29 cellular contexts compared by ENCODE assay signal in genomic region chr10:28988980-28989379, GRCh38.
"Had no signal": no experiment of that assay in that cellular context is flagged by ENCODE, and none has a peak within 500 bp of the region (broad histone marks: within the 10 kb centered on the region; RNA-seq: fewer than 3 reads in every experiment).

No MANE protein-coding gene starts in this region.

- H3K4me1 ChIP-seq: testis, uterus had no signal

- H3K9me3 Mint-ChIP-seq: stimulated activated effector memory CD8-positive, alpha-beta T cell treated with anti-CD3 and anti-CD28 coated beads, Interleukin-12 subunit alpha, Interleukin-12 subunit beta, amount 100 ng/mL, for 72 hours; stimulated activated naive CD8-positive, alpha-beta T cell treated with anti-CD3 and anti-CD28 coated beads, Interleukin-15, amount 100 ng/mL, for 72 hours; stimulated activated naive CD8-positive, alpha-beta T cell treated with anti-CD3 and anti-CD28 coated beads, Interleukin-15, Interleukin-2, amounts not matched to agents 100 ng/mL and 50 ng/mL, for 24 hours had no signal

- ATAC-seq: stimulated activated effector memory CD8-positive, alpha-beta T cell treated with anti-CD3 and anti-CD28 coated beads, Interleukin-12 subunit alpha, Interleukin-12 subunit beta, amount 100 ng/mL, for 72 hours; stimulated activated memory B cell treated with anti-CD40 and anti-IgM and Interleukin-4, amounts not matched to agents 10 μg/mL and 1 μg/mL and 100 μg/mL, for 72 hours; stimulated activated naive B cell treated with anti-CD40 and anti-IgM and Interleukin-4, amounts not matched to agents 10 μg/mL and 1 μg/mL and 100 μg/mL, for 72 hours; stimulated activated naive CD8-positive, alpha-beta T cell treated with anti-CD3 and anti-CD28 coated beads, Interleukin-15, Interleukin-2, amounts not matched to agents 100 U/mL and 50 U/mL, for 24 hours; upper lobe of right lung had no signal

- H3K4me1 Mint-ChIP-seq: stimulated activated memory B cell treated with anti-CD40 and anti-IgM and Interleukin-4, amounts not matched to agents 10 μg/mL and 1 μg/mL and 100 μg/mL, for 72 hours; stimulated activated naive CD8-positive, alpha-beta T cell treated with anti-CD3 and anti-CD28 coated beads, Interleukin-15, amount 100 ng/mL, for 72 hours had no signal

- H3K27ac ChIP-seq: stomach, suprapubic skin, testis, thyroid gland, tibial artery, tibial nerve, transverse colon, upper lobe of left lung, upper lobe of right lung, uterus, vagina had no signal

- H3K27ac Mint-ChIP-seq: stimulated activated effector memory CD8-positive, alpha-beta T cell treated with anti-CD3 and anti-CD28 coated beads, Interleukin-12 subunit alpha, Interleukin-12 subunit beta, amount 100 ng/mL, for 72 hours; stimulated activated memory B cell treated with anti-CD40 and anti-IgM and Interleukin-4, amounts not matched to agents 10 μg/mL and 1 μg/mL and 100 μg/mL, for 72 hours; stimulated activated naive B cell treated with anti-CD40 and anti-IgM and Interleukin-4, amounts not matched to agents 10 μg/mL and 1 μg/mL and 100 μg/mL, for 72 hours; stimulated activated naive CD8-positive, alpha-beta T cell treated with anti-CD3 and anti-CD28 coated beads, Interleukin-15, amount 100 ng/mL, for 72 hours; stimulated activated naive CD8-positive, alpha-beta T cell treated with anti-CD3 and anti-CD28 coated beads, Interleukin-15, Interleukin-2, amounts not matched to agents 100 ng/mL and 50 ng/mL, for 24 hours; type B pancreatic cell had no signal

- FAIRE-seq: urothelium cell line had no signal

- H3K4me3 ChIP-seq: stomach, suprapubic skin, testis, thoracic aorta, thyroid gland, tibial artery, tibial nerve, transverse colon, upper lobe of left lung, upper lobe of right lung, uterus, vagina had no signal

- H3K27me3 Mint-ChIP-seq: type B pancreatic cell had no signal

- H3K4me3 Mint-ChIP-seq: stimulated activated effector memory CD8-positive, alpha-beta T cell treated with anti-CD3 and anti-CD28 coated beads, Interleukin-12 subunit alpha, Interleukin-12 subunit beta, amount 100 ng/mL, for 72 hours; stimulated activated memory B cell treated with anti-CD40 and anti-IgM and Interleukin-4, amounts not matched to agents 10 μg/mL and 1 μg/mL and 100 μg/mL, for 72 hours; stimulated activated naive B cell treated with anti-CD40 and anti-IgM and Interleukin-4, amounts not matched to agents 10 μg/mL and 1 μg/mL and 100 μg/mL, for 72 hours; stimulated activated naive CD8-positive, alpha-beta T cell treated with anti-CD3 and anti-CD28 coated beads, Interleukin-15, amount 100 ng/mL, for 72 hours; stimulated activated naive CD8-positive, alpha-beta T cell treated with anti-CD3 and anti-CD28 coated beads, Interleukin-15, Interleukin-2, amounts not matched to agents 100 ng/mL and 50 ng/mL, for 24 hours; type B pancreatic cell had no signal

- H3K9me3 ChIP-seq: stomach, suprapubic skin, testis, thoracic aorta, thyroid gland, tibial artery, tibial nerve, transverse colon, upper lobe of left lung, upper lobe of right lung, uterus, vagina had no signal

- DNase-seq: stimulated activated CD4-positive, alpha-beta T cell treated with anti-CD3 and anti-CD28 coated beads, Interleukin-2, amount 100 ng/mL, for 48 hours; stimulated activated CD4-positive, alpha-beta T cell treated with anti-CD3 and anti-CD28 coated beads, Interleukin-4, amount 100 ng/mL, for 1 hour; stimulated activated CD4-positive, alpha-beta T cell treated with anti-CD3 and anti-CD28 coated beads, Interleukin-4, amount 100 ng/mL, for 24 hours; stimulated activated CD4-positive, alpha-beta T cell treated with anti-CD3 and anti-CD28 coated beads, Interleukin-4, amount 100 ng/mL, for 4 hours; stimulated activated CD8-positive, alpha-beta memory T cell treated with anti-CD3 and anti-CD28 coated beads, Interleukin-4, amount 100 ng/mL, for 48 hours; stimulated activated naive B cell treated with anti-CD40 and anti-IgM and Interleukin-4, amounts not matched to agents 10 μg/mL and 1 μg/mL and 100 μg/mL, for 72 hours; stimulated activated naive CD4-positive, alpha-beta T cell; stimulated activated naive CD4-positive, alpha-beta T cell treated with Interleukin-2 at 50 U/mL for 16 hours; stimulated activated naive CD8-positive, alpha-beta T cell treated with anti-CD3 and anti-CD28 coated beads, Interleukin-15, amount 100 ng/mL, for 72 hours; stimulated activated naive CD8-positive, alpha-beta T cell treated with anti-CD3 and anti-CD28 coated beads, Interleukin-15, Interleukin-2, amounts not matched to agents 100 U/mL and 50 U/mL, for 24 hours; stomach; substantia nigra; testis; thyroid gland; tibial artery; transverse colon; trophoblast cell; upper lobe of left lung; upper lobe of right lung; uterus had no signal

- H3K36me3 Mint-ChIP-seq: stimulated activated effector memory CD8-positive, alpha-beta T cell treated with anti-CD3 and anti-CD28 coated beads, Interleukin-12 subunit alpha, Interleukin-12 subunit beta, amount 100 ng/mL, for 72 hours; stimulated activated memory B cell treated with anti-CD40 and anti-IgM and Interleukin-4, amounts not matched to agents 10 μg/mL and 1 μg/mL and 100 μg/mL, for 72 hours; stimulated activated naive B cell treated with anti-CD40 and anti-IgM and Interleukin-4, amounts not matched to agents 10 μg/mL and 1 μg/mL and 100 μg/mL, for 72 hours; type B pancreatic cell had no signal

- H3K27me3 ChIP-seq: stomach, suprapubic skin, testis, thyroid gland, tibial artery, tibial nerve, transverse colon, upper lobe of left lung, upper lobe of right lung, uterus, vagina had no signal

- H3K36me3 ChIP-seq: stomach, suprapubic skin, thoracic aorta, thyroid gland, tibial artery, tibial nerve, transverse colon, upper lobe of left lung, upper lobe of right lung, uterus, vagina had no signal
